ENCODE assay signal across 17 cellular contexts in genomic region chr5:75113354-75113753, GRCh38.
A peak's percentile ranks its signal among the peaks of the same experiment; 100 is the strongest.
DNase-seq lines count a peak whose midpoint lies in the region; ATAC-seq and TF ChIP-seq lines count a peak whose summit lies in the region.
"Had no signal": no experiment of that assay in that cellular context is flagged by ENCODE, and none has a peak within 500 bp of the region (broad histone marks: within the 10 kb centered on the region; RNA-seq: fewer than 3 reads in every experiment).

No MANE protein-coding gene starts in this region.

- H3K4me1 ChIP-seq in breast epithelium (no peaks in the 10 kb centered on the region), mammary epithelial cell (ENCODE audit: insufficient read depth, low read length) (peaks cover 26% of the 10 kb centered on the region), left ventricle myocardium inferior (no peaks in the 10 kb centered on the region)

- POLR2A ChIA-PET in MCF 10A (lab: Yijun Ruan, JAX), result interaction anchor here (0.6 to 2.3 kb wide), 5 partner anchors 9 to 225 kb away, joined by 3 to 5 read pairs (median 5); partner anchors contain the start of genes GCNT4 and HMGCR

- in situ Hi-C loops in mammary epithelial cell (cut with MboI; ENCODE audit: low sequenced_read_pairs in 2 of 2), result no loop called here

- no TSS peak for BruUV-seq in MCF 10A (replicated peaks; lab: Mats Ljungman, UMichigan)
- no TSS peak for BruUV-seq in mammary epithelial cell (replicated peaks; lab: Mats Ljungman, UMichigan)

- no peak overlapping the region for H2AFZ ChIP-seq in mammary epithelial cell (ENCODE audit: low read depth, low read length)

- H3K9me3 Mint-ChIP-seq in MCF 10A (ENCODE audit: unreplicated experiment), result no peaks in the 10 kb centered on the region
- H3K9me3 Mint-ChIP-seq: CD8-positive, alpha-beta T cell had no signal

- no peaks in the 10 kb centered on the region for H3K79me2 ChIP-seq in mammary epithelial cell (ENCODE audit: insufficient read depth, low read length)

- TF ChIP-seq CTCF in MCF 10A (IDR thresholded peaks at IDR 0.05; ENCODE audit: unreplicated experiment) (no peak), breast epithelium (IDR thresholded peaks at IDR 0.05) (no peak), mammary epithelial cell (conservative IDR thresholded peaks at IDR 0.05 in 1 of 2, IDR thresholded peaks at IDR 0.05 in 1 of 2; ENCODE audit: extremely low read depth in 1 of 2, insufficient read depth in 1 of 2, low read depth in 1 of 2, low read length in 2 of 2) (no peak), left ventricle myocardium inferior (IDR thresholded peaks at IDR 0.05; ENCODE audit: borderline replicate concordance) (no peak)

- H3K27me3 ChIP-seq in breast epithelium (no peaks in the 10 kb centered on the region), mammary epithelial cell (ENCODE audit: insufficient read depth, low read length) (no peaks in the 10 kb centered on the region), left ventricle myocardium inferior (ENCODE audit: low read depth) (no peaks in the 10 kb centered on the region)

- CTCF ChIA-PET in MCF 10A (lab: Yijun Ruan, JAX), result interaction anchor here (1.0 to 1.1 kb wide), 2 partner anchors 61 to 79 kb away, joined by 3 to 4 read pairs; partner anchors contain the start of gene GCNT4
- CTCF ChIA-PET in mammary epithelial cell (lab: Charles Lee; ENCODE audit: low non-redundant PET), result interaction anchor here (0.6 kb wide), 1 partner anchor 61 kb away, joined by 3 read pairs; the partner anchor contains the start of gene GCNT4

- no peaks in the 10 kb centered on the region for H3K36me3 ChIP-seq in breast epithelium
- no peaks in the 10 kb centered on the region for H3K36me3 ChIP-seq in mammary epithelial cell (ENCODE audit: insufficient read depth, low read length)
- no peaks in the 10 kb centered on the region for H3K36me3 ChIP-seq in left ventricle myocardium inferior

- H3K27ac ChIP-seq in breast epithelium (no peak overlapping the region), mammary epithelial cell (ENCODE audit: insufficient read depth, low read depth, low read length) (peak overlapping the region; percentile 77), epithelial cell of prostate (peak overlapping the region; percentile 71), left ventricle myocardium inferior (replicated peaks) (no peak overlapping the region)
- H3K27ac ChIP-seq: 22Rv1, HL-60 had no signal

- H3K9me3 ChIP-seq in breast epithelium (no peaks in the 10 kb centered on the region), mammary epithelial cell (replicated peaks; ENCODE audit: insufficient read depth, low read length) (no peaks in the 10 kb centered on the region), left ventricle myocardium inferior (replicated peaks) (no peaks in the 10 kb centered on the region)

- H4K20me1 ChIP-seq in mammary epithelial cell (ENCODE audit: insufficient read depth, low read length), result no peaks in the 10 kb centered on the region

- no peaks in the 10 kb centered on the region for H3K27me3 Mint-ChIP-seq in MCF 10A (ENCODE audit: insufficient read depth, unreplicated experiment)

- dilution Hi-C loops in mammary epithelial cell (cut with HindIII; ENCODE audit: low sequenced_read_pairs), result no loop called here

- DNase-seq in MCF 10A (ENCODE audit: unreplicated experiment) (peak; percentile 74), breast epithelium (ENCODE audit: low spot score in 2 of 2) (no peak), mammary epithelial cell (peak; percentile 83), epithelial cell of prostate (ENCODE audit: low read depth, low spot score) (peak; percentile 36), left ventricle myocardium inferior (no peak), cerebellar cortex (ENCODE audit: low spot score) (no peak)
- DNase-seq: CD8-positive, alpha-beta T cell; COR-L47; DMS153; DMS79 treated with DMSO at 0.1 percent for 48 hours; EL; GDM1 had no signal

- no peak overlapping the region for H3K9ac ChIP-seq in mammary epithelial cell (ENCODE audit: insufficient read depth, low read length)

- WGBS in mammary epithelial cell (ENCODE audit: low coverage, missing lambda C conversion rate), result 40% methylated on average over 2 of the region's 2 CpGs

- H3K4me3 Mint-ChIP-seq in MCF 10A (ENCODE audit: unreplicated experiment), result no peak overlapping the region
- H3K4me3 Mint-ChIP-seq: CD14-positive monocyte; CD8-positive, alpha-beta T cell had no signal

- no peak overlapping the region for H3K4me3 ChIP-seq in breast epithelium
- H3K4me3 ChIP-seq in mammary epithelial cell (replicated peaks in 1 of 3; ENCODE audit: insufficient read depth in 1 of 3, low read depth in 2 of 3, low read length in 3 of 3), result no peak overlapping the region
- no peak overlapping the region for H3K4me3 ChIP-seq in left ventricle myocardium inferior

- TF ChIP-seq POLR2A in breast epithelium (IDR thresholded peaks at IDR 0.05), result no peak

- peak overlapping the region; percentile 47 for H3K4me2 ChIP-seq in mammary epithelial cell (ENCODE audit: insufficient read depth, low read depth, low read length)

- H3K4me1 Mint-ChIP-seq in MCF 10A (ENCODE audit: insufficient read depth, unreplicated experiment), result peaks cover 20% of the 10 kb centered on the region
- H3K4me1 Mint-ChIP-seq: CD14-positive monocyte had no signal

- peak overlapping the region; percentile 89 for H3K27ac Mint-ChIP-seq in MCF 10A (ENCODE audit: low read depth, unreplicated experiment)
- H3K27ac Mint-ChIP-seq: CD14-positive monocyte; CD8-positive, alpha-beta T cell had no signal

- ATAC-seq in GM21825 (IDR thresholded peaks at IDR 0.05; ENCODE audit: unreplicated experiment), result no peak
- ATAC-seq: CD8-positive, alpha-beta T cell; HCT116 had no signal

- H3K36me3 Mint-ChIP-seq in MCF 10A (ENCODE audit: insufficient read depth, unreplicated experiment), result no peaks in the 10 kb centered on the region
- H3K36me3 Mint-ChIP-seq: CD14-positive monocyte; CD8-positive, alpha-beta T cell had no signal

- intact Hi-C loops in MCF 10A (cut with micrococcal nuclease), result loop anchor here (5.0 kb wide), 1 partner anchor 61 kb away; the partner anchor contains the start of gene GCNT4
- intact Hi-C loops in breast epithelium (cut with DNase I; ENCODE audit: low total_unique reads), result no loop called here
- intact Hi-C loops in mammary epithelial cell (cut with micrococcal nuclease), result no loop called here
- intact Hi-C loops in left ventricle myocardium inferior (cut with micrococcal nuclease), result no loop called here

Comparison
In these comparisons a context has a peak if more than half of its experiments do, and no peak if none do; other contexts are left out.
1. DNase-seq: peak in MCF 10A (single experiment), mammary epithelial cell (single experiment) and epithelial cell of prostate (single experiment); none in breast epithelium (0 of 2), left ventricle myocardium inferior (single experiment) and cerebellar cortex (single experiment).
2. H3K27ac ChIP-seq: peak in mammary epithelial cell (single experiment) and epithelial cell of prostate (single experiment); none in breast epithelium (0 of 2) and left ventricle myocardium inferior (single experiment).